In the genomic region with DNA sequence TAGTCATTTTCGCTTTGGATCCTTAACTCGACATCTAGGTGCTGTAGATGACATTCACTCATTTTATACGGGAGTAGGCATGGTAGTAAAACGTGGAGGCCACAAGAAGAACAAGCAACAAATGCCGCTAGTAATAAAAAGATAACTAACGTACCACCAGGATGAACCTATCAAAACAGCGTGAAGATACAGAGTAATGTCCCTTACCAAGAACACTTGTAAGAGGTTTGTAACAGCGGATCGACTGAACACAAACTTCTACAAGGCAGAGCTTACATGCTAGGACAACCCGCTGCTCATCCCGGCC, we compare ENCODE assay signal across 1 cellular context.
TF ChIP-seq lines count a peak whose summit lies in the region.

No MANE protein-coding gene starts in this region.

TF ChIP-seq in SK-N-SH, 30 proteins besides CTCF, POLR2A, EP300 and RAD21 (continued from another document):
- TF ChIP-seq POLR2AphosphoS5 (IDR thresholded peaks at IDR 0.05; ENCODE audit: low read depth, low read length) (no peak), TCF12 (IDR thresholded peaks at IDR 0.05) (no peak), NRF1 (IDR thresholded peaks at IDR 0.05; ENCODE audit: low read depth, low read length) (no peak), TEAD4 (IDR thresholded peaks at IDR 0.05; ENCODE audit: borderline replicate concordance, insufficient read depth) (no peak)
TF ChIP-seq in SK-N-SH: peak in this region for 0.
